In the genomic region with DNA sequence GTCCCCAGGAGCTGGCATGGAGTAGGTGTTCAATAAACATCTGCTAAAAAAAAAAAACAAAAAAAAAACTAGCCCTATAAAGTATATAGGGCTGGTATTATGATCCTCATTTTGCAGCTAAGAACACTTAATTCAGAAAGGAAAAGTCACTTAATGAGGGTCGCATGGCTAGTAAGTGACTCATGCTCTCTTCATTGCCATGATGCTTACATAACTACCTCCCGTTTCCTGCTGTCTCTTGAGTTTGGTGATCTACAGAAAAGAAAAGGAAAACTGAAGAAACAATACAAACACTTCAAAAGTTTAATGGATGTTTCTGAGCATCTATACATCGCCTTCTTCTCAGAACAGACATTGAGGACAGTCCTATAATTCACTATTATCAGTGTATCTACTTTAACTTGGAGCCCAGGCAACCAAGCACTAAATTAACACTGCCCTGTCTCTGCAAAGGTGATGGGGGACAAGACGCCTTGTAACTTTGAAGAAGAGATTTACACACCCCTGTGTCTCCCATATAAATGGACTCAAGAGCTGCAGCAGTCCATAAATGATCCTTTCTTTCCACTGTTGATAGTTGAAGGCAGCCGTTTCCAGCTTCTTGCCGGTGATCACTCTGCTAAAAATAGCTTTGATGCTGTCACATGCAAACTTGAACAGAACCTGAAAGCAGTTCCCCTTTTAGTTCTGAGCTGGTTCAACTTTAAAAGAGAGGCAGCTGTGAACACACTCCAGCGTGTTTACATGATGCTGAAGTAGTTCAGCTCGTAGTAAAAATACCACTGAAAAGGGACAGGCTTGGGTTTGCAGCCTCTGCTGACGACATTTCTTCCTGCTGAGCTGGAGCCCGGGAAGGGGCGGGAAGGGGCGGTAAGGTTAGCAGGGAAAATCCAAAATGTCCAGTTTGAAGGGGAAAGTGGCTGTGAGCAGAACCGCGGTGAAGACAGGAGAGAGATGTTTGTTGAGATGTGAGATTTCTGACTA, we compare ENCODE assay signal across 8 cellular contexts.
A peak's percentile ranks its signal among the peaks of the same experiment; 100 is the strongest.
DNase-seq lines count a peak whose midpoint lies in the region; ATAC-seq and TF ChIP-seq lines count a peak whose summit lies in the region.

No MANE protein-coding gene starts in this region.

- H3K27me3 ChIP-seq in A673 (replicated peaks; ENCODE audit: insufficient read depth, low read depth, low read length, poor library complexity) = no peaks in the 10 kb centered on the region

- no peaks in the 10 kb centered on the region for H3K9me3 Mint-ChIP-seq in natural killer cell

- POLR2A ChIA-PET in A673 (lab: Charles Lee; ENCODE audit: low non-redundant PET) = interaction anchor here (0.6 to 0.7 kb wide), 2 partner anchors 26 to 577 kb away, joined by 3 to 4 read pairs; no protein-coding TSS in a partner anchor

- CTCF ChIA-PET in A673 (lab: Charles Lee) = no interaction called here

- H3K4me3 Mint-ChIP-seq in natural killer cell = peak overlapping the region; percentile 65

- TF ChIP-seq CTCF in A673 (conservative IDR thresholded peaks at IDR 0.05; ENCODE audit: low read depth, low read length) (no peak), natural killer cell (IDR thresholded peaks at IDR 0.05) (no peak)

- peak overlapping the region; percentile 74 to 96 for H3K27ac Mint-ChIP-seq in natural killer cell

- H3K4me1 Mint-ChIP-seq in natural killer cell = peaks cover 64 to 70% of the 10 kb centered on the region in 2 donors

- no peak overlapping the region for H3K4me3 ChIP-seq in A673 (ENCODE audit: low read depth, low read length, poor library complexity, severe bottlenecking)

- H3K36me3 Mint-ChIP-seq in natural killer cell = peaks cover 6% of the 10 kb centered on the region

- intact Hi-C loops in A673 (cut with micrococcal nuclease; ENCODE audit: unreplicated experiment) (loop anchor here (10.0 kb wide), 1 partner anchor 111 kb away; a partner anchor contains a TSS), natural killer cell (cut with micrococcal nuclease) (no loop called here)

- H3K9me3 ChIP-seq in A673 (ENCODE audit: low read depth, low read length, poor library complexity, severe bottlenecking) = no peaks in the 10 kb centered on the region

- no peaks in the 10 kb centered on the region for H3K36me3 ChIP-seq in A673 (ENCODE audit: insufficient read depth, low read length, poor library complexity, severe bottlenecking)

- DNase-seq in A673 (ENCODE audit: low spot score) (peak; percentile 81), NCI-H128 (lab: John Stamatoyannopoulos, UW; ENCODE audit: unreplicated experiment) (peak; percentile 86), UCSD-AML1 (lab: John Stamatoyannopoulos, UW; ENCODE audit: unreplicated experiment) (peak; percentile 50), fibroblast of peridontal ligament (ENCODE audit: extremely low read depth) (peak; percentile 92), natural killer cell (no peak), GOT3 (lab: John Stamatoyannopoulos, UW) (no peak)

- ATAC-seq in GM18502 (IDR thresholded peaks at IDR 0.05; ENCODE audit: poor library complexity, unreplicated experiment) = peak; percentile 62
- ATAC-seq in HG02759 (IDR thresholded peaks at IDR 0.05; ENCODE audit: unreplicated experiment) = peak; percentile 66
- peak; percentile 64 to 71 (median 68) for ATAC-seq in natural killer cell

- peak overlapping the region; percentile 33 for H3K27ac ChIP-seq in A673 (ENCODE audit: low read depth, low read length, poor library complexity, severe bottlenecking)

- no peaks in the 10 kb centered on the region for H3K27me3 Mint-ChIP-seq in natural killer cell (ENCODE audit: low read depth in 2 of 2)

- H3K4me1 ChIP-seq in A673 (ENCODE audit: insufficient read depth, low read length, poor library complexity, severe bottlenecking) = peaks cover 36% of the 10 kb centered on the region

- no TSS peak for BruUV-seq in A673 (replicated peaks; lab: Mats Ljungman, UMichigan)

Comparison
In these comparisons a context has a peak if more than half of its experiments do, and no peak if none do; other contexts are left out.
1. DNase-seq: peak in A673 (single experiment), NCI-H128 (single experiment), UCSD-AML1 (single experiment) and fibroblast of peridontal ligament (single experiment); none in natural killer cell (single experiment) and GOT3 (single experiment).
2. Peak in every context shown above with its lines, with median percentiles within 50 percentile points of each other: ATAC-seq.